In genomic region chr6:43120101-43120730, GRCh38 we compare ENCODE assay signal across 1 cellular context.
TF ChIP-seq lines count a peak whose summit lies in the region.

No MANE protein-coding gene starts in this region.

TF ChIP-seq in HEK293, 187 proteins besides CTCF, POLR2A, EP300 and RAD21 (continued from another document):
- TF ChIP-seq PRDM4 (tag by site-specific recombination; IDR thresholded peaks at IDR 0.05) = peak; percentile 50; the same call in 1 of the 2 replicates
- no peak for TF ChIP-seq ZNF521 (tag by site-specific recombination; IDR thresholded peaks at IDR 0.05)
- no peak for TF ChIP-seq ZNF239 (tag by site-specific recombination; IDR thresholded peaks at IDR 0.05)
- no peak for TF ChIP-seq ZNF776 (tag by site-specific recombination; IDR thresholded peaks at IDR 0.05; ENCODE audit: borderline replicate concordance)
- no peak for TF ChIP-seq ZNF10 (tag by site-specific recombination; IDR thresholded peaks at IDR 0.05)
- TF ChIP-seq ZSCAN30 (tag by site-specific recombination; IDR thresholded peaks at IDR 0.05) = no peak
- no peak for TF ChIP-seq TCF7L2 (IDR thresholded peaks at IDR 0.05; ENCODE audit: borderline replicate concordance, low read depth, low read length)
- no peak for TF ChIP-seq BCL11A (tag by site-specific recombination; IDR thresholded peaks at IDR 0.05; ENCODE audit: low read depth)
- TF ChIP-seq HOXD13 (CRISPR knock-in tag; IDR thresholded peaks at IDR 0.05; ENCODE audit: borderline replicate concordance) = no peak
- TF ChIP-seq ZNF530 (tag by site-specific recombination; IDR thresholded peaks at IDR 0.05; ENCODE audit: low read depth) = no peak
TF ChIP-seq in HEK293: peak in this region for 2.
